ENCODE assay signal across 31 cellular contexts in genomic region chr9:134705786-134706185, GRCh38.
DNase-seq lines count a peak whose midpoint lies in the region; ATAC-seq, FAIRE-seq and TF ChIP-seq lines count a peak whose summit lies in the region.
"Had no signal": no experiment of that assay in that cellular context is flagged by ENCODE, and none has a peak within 500 bp of the region (broad histone marks: within the 10 kb centered on the region; RNA-seq: fewer than 3 reads in every experiment).

No MANE protein-coding gene starts in this region.

- H3K27ac Mint-ChIP-seq in HFFc6 (peak overlapping the region; percentile 92), brain (peak overlapping the region in 3 of 5 experiments; percentile 65 to 88 (median 76)), mesothelial cell of epicardium (peak overlapping the region; percentile 21)
- no peak overlapping the region for H3K27ac Mint-ChIP-seq in stimulated activated memory B cell treated with anti-CD40 and anti-IgM and Interleukin-4, amounts not matched to agents 10 μg/mL and 1 μg/mL and 100 μg/mL, for 72 hours
- H3K27ac Mint-ChIP-seq: activated CD4-positive, alpha-beta memory T cell treated with anti-CD3 and anti-CD28 coated beads, Interleukin-2, amount 10 ng/mL, durations not matched to agents 7 days and 5 days; activated naive CD8-positive, alpha-beta T cell; activated T-helper 2 cell treated with anti-CD3 and anti-CD28 coated beads, Interferon-gamma antibody, Interleukin-2, Interleukin-4, amounts not matched to agents 10 μg/mL and 5 μg/mL and 100 μg/mL, durations not matched to agents 14 hours and 24 hours and 36 hours; stimulated activated naive CD8-positive, alpha-beta T cell treated with anti-CD3 and anti-CD28 coated beads, Interleukin-15, Interleukin-2, amounts not matched to agents 100 ng/mL and 50 ng/mL, for 24 hours; T-helper 17 cell; type B pancreatic cell had no signal

- peaks cover 31% of the 10 kb centered on the region for H3K27me3 Mint-ChIP-seq in HFFc6 (ENCODE audit: insufficient read depth)
- peaks cover 3% of the 10 kb centered on the region for H3K27me3 Mint-ChIP-seq in brain
- H3K27me3 Mint-ChIP-seq in mesothelial cell of epicardium (ENCODE audit: low read depth), result no peaks in the 10 kb centered on the region
- peaks cover 34% of the 10 kb centered on the region for H3K27me3 Mint-ChIP-seq in stimulated activated memory B cell treated with anti-CD40 and anti-IgM and Interleukin-4, amounts not matched to agents 10 μg/mL and 1 μg/mL and 100 μg/mL, for 72 hours
- H3K27me3 Mint-ChIP-seq: activated CD4-positive, alpha-beta memory T cell treated with anti-CD3 and anti-CD28 coated beads, Interleukin-2, amount 10 ng/mL, durations not matched to agents 7 days and 5 days; activated naive CD8-positive, alpha-beta T cell; stimulated activated naive CD8-positive, alpha-beta T cell treated with anti-CD3 and anti-CD28 coated beads, Interleukin-15, Interleukin-2, amounts not matched to agents 100 ng/mL and 50 ng/mL, for 24 hours; type B pancreatic cell had no signal

- no peaks in the 10 kb centered on the region for H3K9me3 Mint-ChIP-seq in HFFc6
- peaks cover 0 to 2% (median 0%) of the 10 kb centered on the region in 5 experiments for H3K9me3 Mint-ChIP-seq in brain
- no peaks in the 10 kb centered on the region for H3K9me3 Mint-ChIP-seq in mesothelial cell of epicardium
- no peaks in the 10 kb centered on the region for H3K9me3 Mint-ChIP-seq in stimulated activated memory B cell treated with anti-CD40 and anti-IgM and Interleukin-4, amounts not matched to agents 10 μg/mL and 1 μg/mL and 100 μg/mL, for 72 hours
- H3K9me3 Mint-ChIP-seq: activated CD4-positive, alpha-beta memory T cell treated with anti-CD3 and anti-CD28 coated beads, Interleukin-2, amount 10 ng/mL, durations not matched to agents 7 days and 5 days; activated T-helper 2 cell treated with anti-CD3 and anti-CD28 coated beads, Interferon-gamma antibody, Interleukin-2, Interleukin-4, amounts not matched to agents 10 μg/mL and 5 μg/mL and 100 μg/mL, durations not matched to agents 14 hours and 24 hours and 36 hours; nephron progenitor cell; stimulated activated naive CD8-positive, alpha-beta T cell treated with anti-CD3 and anti-CD28 coated beads, Interleukin-15, Interleukin-2, amounts not matched to agents 100 ng/mL and 50 ng/mL, for 24 hours; type B pancreatic cell had no signal

- DNase-seq in HFFc6 (no peak), mesothelial cell of epicardium (ENCODE audit: low spot score in 2 of 2, unreplicated experiment in 2 of 2) (no peak), putamen (ENCODE audit: low spot score) (no peak), NCI-H2107 treated with DMSO at 0.1 percent for 48 hours (lab: John Stamatoyannopoulos, UW; ENCODE audit: unreplicated experiment) (no peak), GM19239 (ENCODE audit: insufficient read length, low spot score) (no peak)
- no peak for DNase-seq in activated T-cell treated with anti-CD3 and anti-CD28 coated beads, Interleukin-2, amount 50 U/mL, for 48 hours
- DNase-seq: activated CD4-positive, alpha-beta memory T cell treated with anti-CD3 and anti-CD28 coated beads, Interleukin-2, amount 10 ng/mL, durations not matched to agents 7 days and 5 days; activated CD4-positive, alpha-beta T cell treated with anti-CD3 and anti-CD28 coated beads for 1 hour; activated CD8-positive, alpha-beta memory T cell treated with anti-CD3 and anti-CD28 coated beads, Interleukin-2, amount 50 U/mL, for 48 hours; anterior cingulate cortex; caudate nucleus; COR-L47; dermis blood vessel endothelial cell; GF-D8; hypothalamus; MV-4-11; NCI-H1436 treated with DMSO at 0.1 percent for 48 hours; NCI-H2107; NCI-H446; NCI-H774; nephron progenitor cell; stimulated activated CD4-positive, alpha-beta T cell treated with anti-CD3 and anti-CD28 coated beads, Interleukin-15, amount 100 ng/mL, for 24 hours; T-helper 17 cell had no signal

- no peak for FAIRE-seq in GM19239 (lab: Jason Lieb, UNC)
- FAIRE-seq: frontal cortex, H54 had no signal

- H3K4me3 Mint-ChIP-seq in HFFc6, result peak overlapping the region; percentile 58
- H3K4me3 Mint-ChIP-seq in brain, result no peak overlapping the region
- no peak overlapping the region for H3K4me3 Mint-ChIP-seq in mesothelial cell of epicardium
- no peak overlapping the region for H3K4me3 Mint-ChIP-seq in stimulated activated memory B cell treated with anti-CD40 and anti-IgM and Interleukin-4, amounts not matched to agents 10 μg/mL and 1 μg/mL and 100 μg/mL, for 72 hours
- H3K4me3 Mint-ChIP-seq: activated CD4-positive, alpha-beta memory T cell treated with anti-CD3 and anti-CD28 coated beads, Interleukin-2, amount 10 ng/mL, durations not matched to agents 7 days and 5 days; activated naive CD8-positive, alpha-beta T cell; nephron progenitor cell; stimulated activated naive CD8-positive, alpha-beta T cell treated with anti-CD3 and anti-CD28 coated beads, Interleukin-15, Interleukin-2, amounts not matched to agents 100 ng/mL and 50 ng/mL, for 24 hours; T-helper 17 cell; type B pancreatic cell had no signal

- ATAC-seq in stimulated activated memory B cell treated with anti-CD40 and anti-IgM and Interleukin-4, amounts not matched to agents 10 μg/mL and 1 μg/mL and 100 μg/mL, for 72 hours, result peak; percentile 3
- ATAC-seq: T-helper 17 cell had no signal

- TF ChIP-seq CTCF in HFFc6 (IDR thresholded peaks at IDR 0.05) (no peak), brain (conservative IDR thresholded peaks at IDR 0.05) (no peak), mesothelial cell of epicardium (IDR thresholded peaks at IDR 0.05; ENCODE audit: unreplicated experiment) (no peak)

- H3K36me3 Mint-ChIP-seq in HFFc6 (ENCODE audit: low read depth) (peaks cover 22% of the 10 kb centered on the region), brain (no peaks in the 10 kb centered on the region), mesothelial cell of epicardium (peaks cover 18% of the 10 kb centered on the region)
- no peaks in the 10 kb centered on the region for H3K36me3 Mint-ChIP-seq in stimulated activated memory B cell treated with anti-CD40 and anti-IgM and Interleukin-4, amounts not matched to agents 10 μg/mL and 1 μg/mL and 100 μg/mL, for 72 hours
- H3K36me3 Mint-ChIP-seq: activated naive CD8-positive, alpha-beta T cell had no signal

- peaks cover 66% of the 10 kb centered on the region for H3K4me1 Mint-ChIP-seq in HFFc6 (ENCODE audit: low read depth)
- H3K4me1 Mint-ChIP-seq in brain, result peaks cover 61% of the 10 kb centered on the region
- peaks cover 63% of the 10 kb centered on the region for H3K4me1 Mint-ChIP-seq in mesothelial cell of epicardium
- no peaks in the 10 kb centered on the region for H3K4me1 Mint-ChIP-seq in stimulated activated memory B cell treated with anti-CD40 and anti-IgM and Interleukin-4, amounts not matched to agents 10 μg/mL and 1 μg/mL and 100 μg/mL, for 72 hours
- H3K4me1 Mint-ChIP-seq: activated CD4-positive, alpha-beta memory T cell treated with anti-CD3 and anti-CD28 coated beads, Interleukin-2, amount 10 ng/mL, durations not matched to agents 7 days and 5 days; T-helper 17 cell had no signal
